13 cellular contexts compared by ENCODE assay signal in the genomic region with DNA sequence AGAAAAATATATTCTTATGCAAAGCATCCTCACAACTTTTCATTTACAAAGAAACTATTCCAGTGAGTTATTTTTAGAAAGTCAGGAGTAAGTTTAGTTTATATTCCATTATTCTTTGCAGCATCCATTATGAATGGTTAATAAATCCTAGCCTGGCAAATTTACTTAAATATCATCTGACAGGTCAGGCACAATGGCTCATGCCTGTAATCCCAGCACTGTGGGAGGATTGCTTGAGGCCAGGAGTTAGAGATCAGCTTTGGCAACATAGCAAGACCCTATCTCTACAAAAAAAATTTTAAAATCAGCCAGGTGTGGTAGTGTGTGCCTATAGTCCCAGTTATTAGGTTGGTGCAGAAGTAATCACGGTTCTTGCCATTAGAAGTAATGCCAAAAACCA. TPM values are rescaled to one million over a fixed set of nuclear protein-coding genes. Genes with fewer than 3 reads are reported as not detected.
A peak's percentile ranks its signal among the peaks of the same experiment; 100 is the strongest.
DNase-seq lines count a peak whose midpoint lies in the region; ATAC-seq lines count a peak whose summit lies in the region.
"Had no signal": no experiment of that assay in that cellular context is flagged by ENCODE, and none has a peak within 500 bp of the region (broad histone marks: within the 10 kb centered on the region; RNA-seq: fewer than 3 reads in every experiment).

No MANE protein-coding gene starts in this region.

- H3K4me2 ChIP-seq in Karpas-422 (ENCODE audit: low read depth, low read length, poor library complexity, severe bottlenecking): no peak overlapping the region

- H3K4me1 Mint-ChIP-seq in activated T-cell treated with anti-CD3 and anti-CD28 coated beads, Interleukin-2, amount 50 U/mL, for 24 hours (ENCODE audit: low read depth): peaks cover 32% of the 10 kb centered on the region
- H3K4me1 Mint-ChIP-seq in CD4-positive, CD25-positive, alpha-beta regulatory T cell: peaks cover 21 to 38% (median 24%) of the 10 kb centered on the region in 4 donors
- peaks cover 16 to 56% (median 41%) of the 10 kb centered on the region in 7 donors for H3K4me1 Mint-ChIP-seq in naive thymus-derived CD4-positive, alpha-beta T cell
- H3K4me1 Mint-ChIP-seq: CD14-positive monocyte had no signal

- H3K4me1 ChIP-seq in CD4-positive, CD25-positive, alpha-beta regulatory T cell (ENCODE audit: control insufficient read depth, insufficient read depth, low read length, poor library complexity, severe bottlenecking): peaks cover 19% of the 10 kb centered on the region
- H3K4me1 ChIP-seq in Karpas-422 (ENCODE audit: low read length): peaks cover 68% of the 10 kb centered on the region
- H3K4me1 ChIP-seq in naive thymus-derived CD4-positive, alpha-beta T cell (ENCODE audit: control insufficient read depth in 2 of 2, insufficient read depth in 2 of 2, low read length in 2 of 2): peaks cover 3 to 13% of the 10 kb centered on the region in 2 donors

- H3K9me3 Mint-ChIP-seq in activated T-cell treated with anti-CD3 and anti-CD28 coated beads, Interleukin-2, amount 50 U/mL, for 24 hours: no peaks in the 10 kb centered on the region
- H3K9me3 Mint-ChIP-seq in CD4-positive, CD25-positive, alpha-beta regulatory T cell: no peaks in the 10 kb centered on the region
- H3K9me3 Mint-ChIP-seq in naive thymus-derived CD4-positive, alpha-beta T cell: no peaks in the 10 kb centered on the region
- H3K9me3 Mint-ChIP-seq: CD14-positive monocyte had no signal

- no peak overlapping the region for H2AFZ ChIP-seq in Karpas-422 (ENCODE audit: low read length)
- H2AFZ ChIP-seq: GM23248 had no signal

- no peaks in the 10 kb centered on the region for H4K20me1 ChIP-seq in Karpas-422 (ENCODE audit: insufficient read depth, low read depth, low read length)

- H3K4me3 ChIP-seq in CD4-positive, CD25-positive, alpha-beta regulatory T cell (ENCODE audit: low read depth, low read length): no peak overlapping the region
- no peak overlapping the region for H3K4me3 ChIP-seq in Karpas-422 (ENCODE audit: low read length)
- no peak overlapping the region for H3K4me3 ChIP-seq in naive thymus-derived CD4-positive, alpha-beta T cell (ENCODE audit: low read length)
- H3K4me3 ChIP-seq: GM12878, GM23248 had no signal

- intact Hi-C loops in naive thymus-derived CD4-positive, alpha-beta T cell (cut with micrococcal nuclease): no loop called here

- CTCF ChIA-PET in naive thymus-derived CD4-positive, alpha-beta T cell (lab: Charles Lee): no interaction called here

- H3K27me3 Mint-ChIP-seq in activated T-cell treated with anti-CD3 and anti-CD28 coated beads, Interleukin-2, amount 50 U/mL, for 24 hours: no peaks in the 10 kb centered on the region
- no peaks in the 10 kb centered on the region for H3K27me3 Mint-ChIP-seq in CD4-positive, CD25-positive, alpha-beta regulatory T cell
- H3K27me3 Mint-ChIP-seq in naive thymus-derived CD4-positive, alpha-beta T cell: no peaks in the 10 kb centered on the region

- H3K27ac ChIP-seq in CD4-positive, CD25-positive, alpha-beta regulatory T cell (ENCODE audit: insufficient read depth, low read length, poor library complexity, severe bottlenecking): no peak overlapping the region
- H3K27ac ChIP-seq in Karpas-422 (ENCODE audit: low read length): peak overlapping the region; percentile 67
- no peak overlapping the region for H3K27ac ChIP-seq in naive thymus-derived CD4-positive, alpha-beta T cell (ENCODE audit: low read depth, low read length)
- H3K27ac ChIP-seq: 22Rv1, GM23248 had no signal

- H3K9me2 ChIP-seq in Karpas-422 (replicated peaks; ENCODE audit: insufficient read depth, low read length): no peaks in the 10 kb centered on the region

- H3K9me3 ChIP-seq in CD4-positive, CD25-positive, alpha-beta regulatory T cell (ENCODE audit: control insufficient read depth in 2 of 2, low read length in 2 of 2): no peaks in the 10 kb centered on the region
- H3K9me3 ChIP-seq in Karpas-422 (ENCODE audit: low read length): no peaks in the 10 kb centered on the region
- H3K9me3 ChIP-seq in naive thymus-derived CD4-positive, alpha-beta T cell (ENCODE audit: control insufficient read depth in 2 of 3, low read length in 3 of 3): no peaks in the 10 kb centered on the region

- H3K4me3 Mint-ChIP-seq in activated T-cell treated with anti-CD3 and anti-CD28 coated beads, Interleukin-2, amount 50 U/mL, for 24 hours: no peak overlapping the region
- no peak overlapping the region for H3K4me3 Mint-ChIP-seq in CD4-positive, CD25-positive, alpha-beta regulatory T cell
- no peak overlapping the region for H3K4me3 Mint-ChIP-seq in naive thymus-derived CD4-positive, alpha-beta T cell
- H3K4me3 Mint-ChIP-seq: CD14-positive monocyte had no signal

- peaks cover 63% of the 10 kb centered on the region for H3K36me3 Mint-ChIP-seq in activated T-cell treated with anti-CD3 and anti-CD28 coated beads, Interleukin-2, amount 50 U/mL, for 24 hours (ENCODE audit: low read depth)
- H3K36me3 Mint-ChIP-seq in CD4-positive, CD25-positive, alpha-beta regulatory T cell: peaks cover 19% of the 10 kb centered on the region
- peaks cover 0 to 19% (median 12%) of the 10 kb centered on the region in 5 donors for H3K36me3 Mint-ChIP-seq in naive thymus-derived CD4-positive, alpha-beta T cell

- no peaks in the 10 kb centered on the region for H3K27me3 ChIP-seq in CD4-positive, CD25-positive, alpha-beta regulatory T cell (ENCODE audit: control insufficient read depth, insufficient read depth, low read length)
- no peaks in the 10 kb centered on the region for H3K27me3 ChIP-seq in Karpas-422 (ENCODE audit: low read length)
- H3K27me3 ChIP-seq in naive thymus-derived CD4-positive, alpha-beta T cell (ENCODE audit: control insufficient read depth in 2 of 2, insufficient read depth in 2 of 2, low read length in 2 of 2): no peaks in the 10 kb centered on the region

- peaks cover 40% of the 10 kb centered on the region for H3K36me3 ChIP-seq in CD4-positive, CD25-positive, alpha-beta regulatory T cell (ENCODE audit: control insufficient read depth, insufficient read depth, low read length)
- H3K36me3 ChIP-seq in Karpas-422 (ENCODE audit: insufficient read depth, low read length): no peaks in the 10 kb centered on the region
- H3K36me3 ChIP-seq in naive thymus-derived CD4-positive, alpha-beta T cell (ENCODE audit: control insufficient read depth in 2 of 3, insufficient read depth in 3 of 3, low read length in 3 of 3): peaks cover 0 to 24% (median 8%) of the 10 kb centered on the region in 3 experiments

- ATAC-seq in CD4-positive, CD25-positive, alpha-beta regulatory T cell (ENCODE audit: low read depth in 2 of 2): no peak
- no peak for ATAC-seq in naive thymus-derived CD4-positive, alpha-beta T cell
- no peak for ATAC-seq in GM21526 (IDR thresholded peaks at IDR 0.05; ENCODE audit: low FRiP score, unreplicated experiment)
- ATAC-seq: GM12878 had no signal

- H3K9ac ChIP-seq in Karpas-422 (ENCODE audit: low read length): no peak overlapping the region
- H3K9ac ChIP-seq: GM23248 had no signal

- POLR2A ChIA-PET in naive thymus-derived CD4-positive, alpha-beta T cell (lab: Charles Lee): no interaction called here

- H3K79me2 ChIP-seq in Karpas-422 (ENCODE audit: low read length): peaks cover 43% of the 10 kb centered on the region

- H3K27ac Mint-ChIP-seq in activated T-cell treated with anti-CD3 and anti-CD28 coated beads, Interleukin-2, amount 50 U/mL, for 24 hours: peak overlapping the region; percentile 33
- H3K27ac Mint-ChIP-seq in CD4-positive, CD25-positive, alpha-beta regulatory T cell: peak overlapping the region in 2 of 3 donors; percentile 20 to 31
- peak overlapping the region in 7 of 9 donors; percentile 30 to 78 (median 65) for H3K27ac Mint-ChIP-seq in naive thymus-derived CD4-positive, alpha-beta T cell

- DNase-seq in activated T-cell treated with anti-CD3 and anti-CD28 coated beads, Interleukin-2, amount 50 U/mL, for 24 hours: no peak
- no peak for DNase-seq in activated T-cell treated with anti-CD3 and anti-CD28 coated beads, Interleukin-2, amount 50 U/mL, for 48 hours
- DNase-seq in CD4-positive, CD25-positive, alpha-beta regulatory T cell: no peak
- DNase-seq in Karpas-422 (no peak), cortex of kidney (lab: John Stamatoyannopoulos, UW) (no peak)
- no peak for DNase-seq in naive thymus-derived CD4-positive, alpha-beta T cell
- no peak for DNase-seq in stimulated activated CD4-positive, alpha-beta T cell treated with anti-CD3 and anti-CD28 coated beads, Interleukin-4, amount 100 ng/mL, for 24 hours
- DNase-seq: DMS79, GM23248 had no signal

RNA-seq across cellular contexts. Expression of a gene that starts 12.9 kb away (rescaled TPM):
- not detected for total RNA-seq in CD4-positive, CD25-positive, alpha-beta regulatory T cell
- polyA plus RNA-seq in CD4-positive, CD25-positive, alpha-beta regulatory T cell: under 1 TPM; 0.10 to 0.99 (median 0.33) TPM
- not detected in 2 replicates for total RNA-seq in Karpas-422 (2014; rRNA removed; shearing (Covaris generic); ENCODE audit: low replicate concordance)
- not detected for total RNA-seq in naive thymus-derived CD4-positive, alpha-beta T cell
- polyA plus RNA-seq in naive thymus-derived CD4-positive, alpha-beta T cell: under 1 TPM; 0.11 to 0.29 TPM
- polyA plus RNA-seq: CD14-positive monocyte had no signal

RNA-seq across cellular contexts. Expression of a gene that starts 22.1 kb away (rescaled TPM):
- 9.4 TPM for total RNA-seq in CD4-positive, CD25-positive, alpha-beta regulatory T cell
- polyA plus RNA-seq in CD4-positive, CD25-positive, alpha-beta regulatory T cell: 10 to 100 TPM in 1 of 4 donors, 1 to 10 TPM in 3; 7.5 to 10.3 (median 8.8) TPM
- total RNA-seq in Karpas-422 (2014; rRNA removed; shearing (Covaris generic); ENCODE audit: low replicate concordance): 8.7 and 14.3 TPM in 2 replicates
- total RNA-seq in naive thymus-derived CD4-positive, alpha-beta T cell: 10 to 100 TPM in 2 of 5 experiments, 1 to 10 TPM in 3; 8.5 to 16.8 (median 9.9) TPM
- 10 to 100 TPM in 1 of 2 donors, 1 to 10 TPM in 1; 6.8 to 15.6 TPM for polyA plus RNA-seq in naive thymus-derived CD4-positive, alpha-beta T cell

RNA-seq across cellular contexts. Expression of a gene that starts 41.3 kb away (rescaled TPM):
- 141 TPM for total RNA-seq in CD4-positive, CD25-positive, alpha-beta regulatory T cell
- 10 to 100 TPM; 10.7 to 21.4 (median 17.4) TPM for polyA plus RNA-seq in CD4-positive, CD25-positive, alpha-beta regulatory T cell
- total RNA-seq in Karpas-422 (2014; rRNA removed; shearing (Covaris generic); ENCODE audit: low replicate concordance): 44.2 and 83.2 TPM in 2 replicates
- 100 to 1,000 TPM; 112 to 248 (median 207) TPM for total RNA-seq in naive thymus-derived CD4-positive, alpha-beta T cell
- 10 to 100 TPM; 29.3 to 31.1 TPM for polyA plus RNA-seq in naive thymus-derived CD4-positive, alpha-beta T cell
